14 cellular contexts compared by ENCODE assay signal in the genomic region with DNA sequence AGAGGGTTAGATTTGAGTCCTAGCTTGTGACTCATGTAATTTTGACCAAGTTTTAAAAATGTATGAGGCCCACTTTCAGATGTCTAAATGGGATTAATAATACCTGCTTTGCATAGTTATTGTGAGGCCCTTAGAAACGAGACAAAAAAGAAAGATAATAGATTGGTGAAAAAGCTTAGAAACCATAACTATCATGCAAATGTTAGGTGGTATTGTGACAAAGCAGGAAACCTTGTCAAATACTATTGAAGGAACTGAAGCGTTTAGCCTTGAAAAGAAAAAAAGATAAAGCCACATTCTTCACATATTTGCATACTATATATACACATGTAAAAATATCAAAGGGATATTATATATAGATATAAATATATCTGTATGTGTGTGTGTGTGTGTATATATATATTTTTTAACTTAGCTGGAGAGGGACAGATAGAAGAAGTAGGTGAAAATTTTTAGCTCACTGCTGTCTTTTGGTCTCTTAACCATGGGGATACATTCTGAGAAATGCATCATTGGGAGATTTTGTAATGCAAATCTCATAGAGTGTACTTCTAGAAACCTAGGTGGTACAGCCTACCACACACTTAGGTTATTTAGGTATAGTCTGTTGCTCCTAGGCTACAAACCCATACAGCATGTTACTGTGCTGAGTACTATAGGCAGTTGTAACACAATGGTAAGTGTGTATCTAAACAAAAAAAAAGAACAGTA.
A peak's percentile ranks its signal among the peaks of the same experiment; 100 is the strongest.
DNase-seq lines count a peak whose midpoint lies in the region; ATAC-seq and TF ChIP-seq lines count a peak whose summit lies in the region.
"Had no signal": no experiment of that assay in that cellular context is flagged by ENCODE, and none has a peak within 500 bp of the region (broad histone marks: within the 10 kb centered on the region; RNA-seq: fewer than 3 reads in every experiment).

No MANE protein-coding gene starts in this region.

- H3K4me1 ChIP-seq in GM23338 (ENCODE audit: insufficient read depth) = peaks cover 36% of the 10 kb centered on the region
- H3K4me1 ChIP-seq: breast epithelium had no signal

- H3K36me3 ChIP-seq in GM23338 (ENCODE audit: insufficient read depth) = no peaks in the 10 kb centered on the region
- H3K36me3 ChIP-seq: breast epithelium had no signal

- H3F3A ChIP-seq in GM23338 (replicated peaks; ENCODE audit: low read depth) = no peaks in the 10 kb centered on the region

- peak overlapping the region; percentile 94 for H3K27ac Mint-ChIP-seq in GM23338
- H3K27ac Mint-ChIP-seq in mesothelial cell of epicardium = peak overlapping the region; percentile 3

- ATAC-seq in GM18909 (IDR thresholded peaks at IDR 0.05; ENCODE audit: poor library complexity, unreplicated experiment) = peak; percentile 62
- peak; percentile 70 for ATAC-seq in GM23338
- ATAC-seq in HG03378 (IDR thresholded peaks at IDR 0.05; ENCODE audit: unreplicated experiment) = peak; percentile 66

- no peaks in the 10 kb centered on the region for H3K79me2 ChIP-seq in GM23338 (replicated peaks; ENCODE audit: insufficient read depth)

- H3K27me3 Mint-ChIP-seq in GM23338 (ENCODE audit: insufficient read depth, low read depth, poor library complexity) (no peaks in the 10 kb centered on the region), mesothelial cell of epicardium (ENCODE audit: low read depth) (no peaks in the 10 kb centered on the region)

- no peak overlapping the region for H2AFZ ChIP-seq in GM23338
- H2AFZ ChIP-seq: PC-9 had no signal

- DNase-seq in GM23338 (ENCODE audit: low spot score) = peak; percentile 60
- no peak for DNase-seq in mesothelial cell of epicardium (ENCODE audit: low spot score in 2 of 2, unreplicated experiment in 2 of 2)
- no peak for DNase-seq in NCI-H1436 (lab: John Stamatoyannopoulos, UW)
- no peak for DNase-seq in GM10266 (ENCODE audit: extremely low spot score)
- no peak for DNase-seq in KG1 (lab: John Stamatoyannopoulos, UW)
- no peak for DNase-seq in effector CD8-positive, alpha-beta T cell (lab: John Stamatoyannopoulos, UW)
- DNase-seq: activated T-cell treated with anti-CD3 and anti-CD28 coated beads, Interleukin-2, amount 50 U/mL, for 1 hour; NCI-H187; PC-9; spleen had no signal

- H3K4me3 ChIP-seq in GM23338 = peak overlapping the region; percentile 11
- H3K4me3 ChIP-seq: breast epithelium, PC-9, spleen had no signal

- H3K4me3 Mint-ChIP-seq in GM23338 (peak overlapping the region; percentile 38), mesothelial cell of epicardium (no peak overlapping the region)

- TF ChIP-seq CTCF in GM23338 (conservative IDR thresholded peaks at IDR 0.05; ENCODE audit: low read depth in 2 of 2) = no peak
- TF ChIP-seq CTCF in mesothelial cell of epicardium (IDR thresholded peaks at IDR 0.05; ENCODE audit: unreplicated experiment) = no peak
- no peak for TF ChIP-seq CTCF in GM10266 (IDR thresholded peaks at IDR 0.05; ENCODE audit: control insufficient read depth, insufficient read depth, low read depth, missing control alignments)

- 0 out of 2 replicates have a peak, but pooled peaks cover 7% of the 10 kb centered on the region for H3K9me2 ChIP-seq in GM23338 (ENCODE audit: insufficient read depth)

- no peaks in the 10 kb centered on the region for H3K27me3 ChIP-seq in GM23338 (ENCODE audit: insufficient read depth)
- H3K27me3 ChIP-seq: breast epithelium, spleen had no signal

- H3K4me1 Mint-ChIP-seq in GM23338 (peaks cover 34% of the 10 kb centered on the region), mesothelial cell of epicardium (peaks cover 42% of the 10 kb centered on the region)

- H3K4me2 ChIP-seq in GM23338 = peak overlapping the region; percentile 56
- H3K4me2 ChIP-seq: PC-9 had no signal

- no peaks in the 10 kb centered on the region for H4K20me1 ChIP-seq in GM23338 (replicated peaks; ENCODE audit: insufficient read depth)

- H3K36me3 Mint-ChIP-seq in GM23338 (ENCODE audit: low read depth) (peaks cover 31% of the 10 kb centered on the region), mesothelial cell of epicardium (peaks cover 29% of the 10 kb centered on the region)

- peaks cover 2% of the 10 kb centered on the region; the same call in 1 of the 3 replicates for H3K9me3 Mint-ChIP-seq in GM23338
- peaks cover 9% of the 10 kb centered on the region for H3K9me3 Mint-ChIP-seq in mesothelial cell of epicardium

- H3K27ac ChIP-seq in GM23338 (ENCODE audit: low read depth) = peak overlapping the region; percentile 90
- H3K27ac ChIP-seq: breast epithelium, epithelial cell of prostate, PC-9, spleen had no signal

TF ChIP-seq in GM23338, 12 proteins besides CTCF, POLR2A, EP300 and RAD21:
- peak; percentile 78; the same call in 1 of the 2 replicates for TF ChIP-seq NANOG (IDR thresholded peaks at IDR 0.05; ENCODE audit: borderline replicate concordance)
- no peak for TF ChIP-seq ZNF114 (CRISPR knock-in tag; IDR thresholded peaks at IDR 0.05)
- TF ChIP-seq, protein P1, sequence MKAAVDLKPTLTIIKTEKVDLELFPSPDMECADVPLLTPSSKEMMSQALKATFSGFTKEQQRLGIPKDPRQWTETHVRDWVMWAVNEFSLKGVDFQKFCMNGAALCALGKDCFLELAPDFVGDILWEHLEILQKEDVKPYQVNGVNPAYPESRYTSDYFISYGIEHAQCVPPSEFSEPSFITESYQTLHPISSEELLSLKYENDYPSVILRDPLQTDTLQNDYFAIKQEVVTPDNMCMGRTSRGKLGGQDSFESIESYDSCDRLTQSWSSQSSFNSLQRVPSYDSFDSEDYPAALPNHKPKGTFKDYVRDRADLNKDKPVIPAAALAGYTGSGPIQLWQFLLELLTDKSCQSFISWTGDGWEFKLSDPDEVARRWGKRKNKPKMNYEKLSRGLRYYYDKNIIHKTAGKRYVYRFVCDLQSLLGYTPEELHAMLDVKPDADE (IDR thresholded peaks at IDR 0.05) = no peak
